16 cellular contexts compared by ENCODE assay signal in the genomic region with DNA sequence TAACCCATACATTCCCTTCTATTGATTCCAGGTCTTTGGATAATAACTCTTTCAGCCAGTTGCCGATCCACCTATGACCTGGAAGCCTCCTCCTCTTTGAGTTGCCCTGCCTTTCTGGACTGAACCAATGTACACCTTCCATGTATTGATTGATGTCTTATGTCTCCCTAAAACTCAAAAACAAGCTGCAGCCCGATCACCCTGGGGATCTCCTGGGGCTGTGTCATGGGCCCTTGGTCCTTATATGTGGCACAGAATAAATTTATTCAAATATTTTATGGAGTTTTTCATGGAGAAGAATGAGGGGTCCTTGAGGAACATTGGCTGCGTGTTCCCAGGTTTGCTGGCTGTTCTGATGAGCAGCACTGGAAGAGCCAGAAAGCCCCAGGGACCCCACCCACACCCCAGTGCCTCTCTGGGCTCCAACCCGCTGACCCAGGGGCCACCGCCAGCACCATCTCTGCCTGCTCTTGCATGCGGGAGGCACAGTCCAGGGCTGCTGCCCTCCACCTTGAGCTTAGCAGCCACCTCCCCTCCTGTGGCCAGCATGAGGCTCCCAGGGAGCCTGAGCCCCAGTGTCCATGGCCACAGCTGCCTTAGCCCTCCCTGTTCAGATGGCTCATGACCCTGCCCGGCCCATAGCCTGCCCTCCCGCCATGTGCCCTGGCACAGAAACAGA. TPM values are rescaled to one million over a fixed set of nuclear protein-coding genes. Genes with fewer than 3 reads are reported as not detected.
DNase-seq lines count a peak whose midpoint lies in the region; ATAC-seq and TF ChIP-seq lines count a peak whose summit lies in the region.
"Had no signal": no experiment of that assay in that cellular context is flagged by ENCODE, and none has a peak within 500 bp of the region (broad histone marks: within the 10 kb centered on the region; RNA-seq: fewer than 3 reads in every experiment).

No MANE protein-coding gene starts in this region.

- H3K27me3 Mint-ChIP-seq in activated CD8-positive, alpha-beta memory T cell treated with anti-CD3 and anti-CD28 coated beads, Interleukin-2, amount 10 ng/mL, durations not matched to agents 7 days and 5 days, result peaks cover 3% of the 10 kb centered on the region
- peaks cover 11% of the 10 kb centered on the region for H3K27me3 Mint-ChIP-seq in osteocyte (ENCODE audit: unreplicated experiment)

- H3K23ac ChIP-seq in mesenchymal stem cell (ENCODE audit: low read length in 2 of 2), result no peak overlapping the region

- no peaks in the 10 kb centered on the region for H3K36me3 ChIP-seq in colonic mucosa
- H3K36me3 ChIP-seq in mesenchymal stem cell (ENCODE audit: control insufficient read depth in 1 of 2, insufficient read depth in 2 of 2, low read depth in 1 of 2, low read length in 2 of 2), result no peaks in the 10 kb centered on the region
- H3K36me3 ChIP-seq: BE2C had no signal

- in situ Hi-C loops in ACHN (cut with HindIII; ENCODE audit: low pct_ligation_motif_present, low pct_unique_long_range_greater_than_20kb, low sequenced_read_pairs), result no loop called here

- H3K9ac ChIP-seq in colonic mucosa (ENCODE audit: low read depth in 2 of 2, low read length in 2 of 2), result no peak overlapping the region
- no peak overlapping the region for H3K9ac ChIP-seq in mesenchymal stem cell (ENCODE audit: low read length)

- H2BK5ac ChIP-seq in mesenchymal stem cell (ENCODE audit: low read depth, low read length, poor library complexity, severe bottlenecking), result no peak overlapping the region

- ATAC-seq in activated CD8-positive, alpha-beta memory T cell treated with anti-CD3 and anti-CD28 coated beads, Interleukin-2, amount 10 ng/mL, durations not matched to agents 7 days and 5 days, result no peak
- no peak for ATAC-seq in HG03045 (IDR thresholded peaks at IDR 0.05; ENCODE audit: unreplicated experiment)

- H3K79me1 ChIP-seq in mesenchymal stem cell (replicated peaks; ENCODE audit: low read length, poor library complexity, severe bottlenecking), result no peaks in the 10 kb centered on the region

- H3K36me3 Mint-ChIP-seq in activated CD8-positive, alpha-beta memory T cell treated with anti-CD3 and anti-CD28 coated beads, Interleukin-2, amount 10 ng/mL, durations not matched to agents 7 days and 5 days, result no peaks in the 10 kb centered on the region
- no peaks in the 10 kb centered on the region for H3K36me3 Mint-ChIP-seq in osteocyte (ENCODE audit: unreplicated experiment)
- H3K36me3 Mint-ChIP-seq: CD4-positive, alpha-beta memory T cell had no signal

- H3K4me3 Mint-ChIP-seq in activated CD8-positive, alpha-beta memory T cell treated with anti-CD3 and anti-CD28 coated beads, Interleukin-2, amount 10 ng/mL, durations not matched to agents 7 days and 5 days, result no peak overlapping the region
- H3K4me3 Mint-ChIP-seq in osteocyte (ENCODE audit: unreplicated experiment), result no peak overlapping the region
- H3K4me3 Mint-ChIP-seq: CD4-positive, alpha-beta memory T cell; HFFc6 had no signal

- TF ChIP-seq CTCF in colonic mucosa (IDR thresholded peaks at IDR 0.05) (no peak), osteocyte (IDR thresholded peaks at IDR 0.05) (no peak)

- H4K8ac ChIP-seq in mesenchymal stem cell (ENCODE audit: low read length), result no peak overlapping the region

- intact Hi-C loops in colonic mucosa (cut with DNase I), result no loop called here

- no peak overlapping the region for H2AFZ ChIP-seq in mesenchymal stem cell (ENCODE audit: low read depth, low read length)

- H2AK5ac ChIP-seq in mesenchymal stem cell (ENCODE audit: low read length, severe bottlenecking), result peak overlapping the region; percentile 68

- no peak overlapping the region for H3K4ac ChIP-seq in mesenchymal stem cell (ENCODE audit: low read depth in 1 of 2, low read length in 2 of 2)

- H3K14ac ChIP-seq in mesenchymal stem cell (ENCODE audit: low read length in 2 of 2), result no peak overlapping the region

- DNase-seq in activated CD8-positive, alpha-beta memory T cell treated with anti-CD3 and anti-CD28 coated beads, Interleukin-2, amount 10 ng/mL, durations not matched to agents 7 days and 5 days, result peak; percentile 23
- DNase-seq in colonic mucosa (peak; percentile 14), mesenchymal stem cell (no peak), osteocyte (ENCODE audit: extremely low spot score, unreplicated experiment) (peak; percentile 23), DMS53 (lab: John Stamatoyannopoulos, UW) (no peak), NCI-H82 treated with DMSO at 0.1 percent for 48 hours (lab: John Stamatoyannopoulos, UW; ENCODE audit: unreplicated experiment) (no peak), ACHN (no peak)
- DNase-seq: BE2C; CD4-positive, alpha-beta memory T cell; DMS79 treated with DMSO at 0.1 percent for 48 hours; EL; HCEC 1CT; HFFc6 had no signal

- no peak overlapping the region for H2BK120ac ChIP-seq in mesenchymal stem cell (ENCODE audit: low read depth, low read length)

- H3K9me3 ChIP-seq in colonic mucosa (no peaks in the 10 kb centered on the region), mesenchymal stem cell (ENCODE audit: control insufficient read depth, low read length) (peaks cover 11% of the 10 kb centered on the region)
- H3K9me3 ChIP-seq: BE2C had no signal

- no peak overlapping the region for H2BK15ac ChIP-seq in mesenchymal stem cell (ENCODE audit: low read depth, poor library complexity, severe bottlenecking)

- no peak overlapping the region for H3K4me3 ChIP-seq in colonic mucosa
- no peak overlapping the region for H3K4me3 ChIP-seq in mesenchymal stem cell (ENCODE audit: insufficient read depth in 1 of 2, low read depth in 1 of 2, low read length in 2 of 2)

- no peaks in the 10 kb centered on the region for H3K4me1 ChIP-seq in colonic mucosa
- peaks cover 2% of the 10 kb centered on the region for H3K4me1 ChIP-seq in mesenchymal stem cell (ENCODE audit: control insufficient read depth, insufficient read depth, low read depth, low read length)
- H3K4me1 ChIP-seq: BE2C had no signal

- no peaks in the 10 kb centered on the region for H3K9me3 Mint-ChIP-seq in activated CD8-positive, alpha-beta memory T cell treated with anti-CD3 and anti-CD28 coated beads, Interleukin-2, amount 10 ng/mL, durations not matched to agents 7 days and 5 days (ENCODE audit: low read depth)
- H3K9me3 Mint-ChIP-seq in osteocyte (ENCODE audit: unreplicated experiment), result no peaks in the 10 kb centered on the region
- H3K9me3 Mint-ChIP-seq: HFFc6 had no signal

- H3K27ac ChIP-seq in colonic mucosa (no peak overlapping the region), mesenchymal stem cell (ENCODE audit: low read length, poor library complexity, severe bottlenecking) (no peak overlapping the region)
- H3K27ac ChIP-seq: C4-2B had no signal

- CTCF ChIA-PET in activated CD8-positive, alpha-beta memory T cell treated with anti-CD3 and anti-CD28 coated beads, Interleukin-2, amount 10 ng/mL, durations not matched to agents 7 days and 5 days (lab: Charles Lee), result no interaction called here

- no peak overlapping the region for H3K18ac ChIP-seq in mesenchymal stem cell (ENCODE audit: low read depth in 1 of 2, low read length in 2 of 2)

- no peaks in the 10 kb centered on the region for H3K4me1 Mint-ChIP-seq in activated CD8-positive, alpha-beta memory T cell treated with anti-CD3 and anti-CD28 coated beads, Interleukin-2, amount 10 ng/mL, durations not matched to agents 7 days and 5 days
- no peaks in the 10 kb centered on the region for H3K4me1 Mint-ChIP-seq in osteocyte (ENCODE audit: unreplicated experiment)

- no peak overlapping the region for H3K4me2 ChIP-seq in mesenchymal stem cell (ENCODE audit: low read length, poor library complexity, severe bottlenecking)

- H3K27me3 ChIP-seq in colonic mucosa, result no peaks in the 10 kb centered on the region
- peaks cover 39 to 48% of the 10 kb centered on the region in 2 experiments for H3K27me3 ChIP-seq in mesenchymal stem cell (ENCODE audit: control insufficient read depth in 1 of 2, insufficient read depth in 1 of 2, low read length in 2 of 2)
- H3K27me3 ChIP-seq: BE2C had no signal

- no peak overlapping the region for H3K27ac Mint-ChIP-seq in activated CD8-positive, alpha-beta memory T cell treated with anti-CD3 and anti-CD28 coated beads, Interleukin-2, amount 10 ng/mL, durations not matched to agents 7 days and 5 days
- no peak overlapping the region for H3K27ac Mint-ChIP-seq in osteocyte (ENCODE audit: unreplicated experiment)
- H3K27ac Mint-ChIP-seq: HFFc6 had no signal

- no peak overlapping the region for H2BK12ac ChIP-seq in mesenchymal stem cell (ENCODE audit: low read length in 2 of 2)

- 80% methylated on average over 7 of the region's 8 CpGs for WGBS in mesenchymal stem cell

- no peak overlapping the region for H4K91ac ChIP-seq in mesenchymal stem cell (ENCODE audit: low read length)

RNA-seq across cellular contexts. Expression of gene CST7, which starts 36.5 kb away (rescaled TPM):
- 100 to 1,000 TPM; 177 to 202 TPM for total RNA-seq in activated CD8-positive, alpha-beta memory T cell treated with anti-CD3 and anti-CD28 coated beads, Interleukin-2, amount 10 ng/mL, durations not matched to agents 7 days and 5 days
- total RNA-seq in colonic mucosa, result 1 to 10 TPM in 1 of 2 donors, under 1 TPM in 1; 0.47 to 1.1 TPM
- polyA plus RNA-seq in mesenchymal stem cell (2013, experiment 1 of 2), result not detected
- polyA plus RNA-seq in mesenchymal stem cell (2013, experiment 2 of 2), result not detected
- not detected in 2 replicates for total RNA-seq in osteocyte
- total RNA-seq: HFFc6 had no signal
- polyA plus RNA-seq: AG04450 had no signal

Comparison
In these comparisons a context has a peak if more than half of its experiments do, and no peak if none do; other contexts are left out.
1. DNase-seq: peak in activated CD8-positive, alpha-beta memory T cell treated with anti-CD3 and anti-CD28 coated beads, Interleukin-2, amount 10 ng/mL, durations not matched to agents 7 days and 5 days (single experiment), colonic mucosa (single experiment) and osteocyte (single experiment); none in mesenchymal stem cell (single experiment), DMS53 (single experiment), NCI-H82 treated with DMSO at 0.1 percent for 48 hours (single experiment) and ACHN (single experiment).
2. RNA of gene CST7, which starts 36.5 kb away (total RNA-seq): 177 to 202 TPM in activated CD8-positive, alpha-beta memory T cell treated with anti-CD3 and anti-CD28 coated beads, Interleukin-2, amount 10 ng/mL, durations not matched to agents 7 days and 5 days; 0.47 to 1.1 TPM in colonic mucosa and not detected in osteocyte; every median in the first group is over 10 times any median in the second.